ENCODE assay signal across 31 cellular contexts in genomic region chr6:155346957-155347356, GRCh38.
"Had no signal": no experiment of that assay in that cellular context is flagged by ENCODE, and none has a peak within 500 bp of the region (broad histone marks: within the 10 kb centered on the region; RNA-seq: fewer than 3 reads in every experiment).

No MANE protein-coding gene starts in this region.

- H3K4me1 ChIP-seq: neural progenitor cell, parathyroid adenoma, psoas muscle, stomach, tibial nerve, upper lobe of left lung, vagina had no signal

- H3K9me3 ChIP-seq: ovary, thyroid gland, upper lobe of left lung had no signal

- H3K4me3 Mint-ChIP-seq: naive thymus-derived CD4-positive, alpha-beta T cell; natural killer cell; nephron; neural progenitor cell; stimulated activated memory B cell treated with anti-CD40 and anti-IgM and Interleukin-4, amounts not matched to agents 10 μg/mL and 1 μg/mL and 100 μg/mL, for 72 hours; stimulated activated naive CD8-positive, alpha-beta T cell treated with anti-CD3 and anti-CD28 coated beads, Interleukin-15, Interleukin-2, amounts not matched to agents 100 ng/mL and 50 ng/mL, for 24 hours had no signal

- H3K27ac ChIP-seq: neural progenitor cell, ovary, parathyroid adenoma, psoas muscle, skin epidermis, spleen, stomach, thoracic aorta, thyroid gland, tibial nerve, upper lobe of left lung, vagina had no signal

- H3K79me2 ChIP-seq: parathyroid adenoma had no signal

- H3K9ac ChIP-seq: neural progenitor cell, parathyroid adenoma had no signal

- H3K27me3 ChIP-seq: neural progenitor cell, ovary, stomach, thyroid gland, tibial nerve, upper lobe of left lung, vagina had no signal

- H3K27me3 Mint-ChIP-seq: progenitor cell of endocrine pancreas; stimulated activated memory B cell treated with anti-CD40 and anti-IgM and Interleukin-4, amounts not matched to agents 10 μg/mL and 1 μg/mL and 100 μg/mL, for 72 hours had no signal

- H2AFZ ChIP-seq: neural progenitor cell, parathyroid adenoma had no signal

- H3K36me3 Mint-ChIP-seq: neural progenitor cell had no signal

- ATAC-seq: naive thymus-derived CD4-positive, alpha-beta T cell; natural killer cell; psoas muscle; right cardiac atrium; sciatic nerve; stimulated activated memory B cell treated with anti-CD40 and anti-IgM and Interleukin-4, amounts not matched to agents 10 μg/mL and 1 μg/mL and 100 μg/mL, for 72 hours had no signal

- FAIRE-seq: urothelium cell line had no signal

- H3K4me1 Mint-ChIP-seq: naive thymus-derived CD4-positive, alpha-beta T cell; natural killer cell; nephron; neural progenitor cell had no signal

- H3K4me3 ChIP-seq: neural progenitor cell, ovary, psoas muscle, skin epidermis, smooth muscle cell, spleen, stomach, thoracic aorta, thyroid gland, tibial nerve, upper lobe of left lung, vagina had no signal

- H3K36me3 ChIP-seq: neural progenitor cell, ovary, spleen, stomach, thoracic aorta, thyroid gland, tibial nerve, upper lobe of left lung, vagina had no signal

- H3K4me2 ChIP-seq: neural progenitor cell, smooth muscle cell had no signal

- DNase-seq: naive thymus-derived CD4-positive, alpha-beta T cell; natural killer cell; occipital lobe; ovary; posterior cingulate gyrus; psoas muscle; right cardiac atrium; spleen; stimulated activated CD4-positive, alpha-beta T cell treated with anti-CD3 and anti-CD28 coated beads, Interleukin-12 subunit alpha, Interleukin-12 subunit beta, amount 100 ng/mL, for 4 hours; stimulated activated CD4-positive, alpha-beta T cell treated with anti-CD3 and anti-CD28 coated beads, Interleukin-1b, Interleukin-23, amount 100 ng/mL, for 48 hours; stimulated activated CD4-positive, alpha-beta T cell treated with anti-CD3 and anti-CD28 coated beads, Interleukin-4, amount 100 ng/mL, for 1 hour; stimulated activated CD4-positive, alpha-beta T cell treated with anti-CD3 and anti-CD28 coated beads, Interleukin-4, amount 100 ng/mL, for 4 hours; stimulated activated CD8-positive, alpha-beta memory T cell treated with anti-CD3 and anti-CD28 coated beads, Interleukin-4, amount 100 ng/mL, for 48 hours; stimulated activated naive CD4-positive, alpha-beta T cell treated with Interleukin-2 at 50 U/mL for 16 hours; stomach; thyroid gland; trophoblast cell; upper lobe of left lung had no signal

- H3K27ac Mint-ChIP-seq: naive thymus-derived CD4-positive, alpha-beta T cell; natural killer cell; nephron; neural progenitor cell; progenitor cell of endocrine pancreas; stimulated activated memory B cell treated with anti-CD40 and anti-IgM and Interleukin-4, amounts not matched to agents 10 μg/mL and 1 μg/mL and 100 μg/mL, for 72 hours; stimulated activated naive CD8-positive, alpha-beta T cell treated with anti-CD3 and anti-CD28 coated beads, Interleukin-15, Interleukin-2, amounts not matched to agents 100 ng/mL and 50 ng/mL, for 24 hours had no signal
